Comparison of ENCODE assay signal across 21 cellular contexts in genomic region chr12:111870216-111870615, GRCh38. TPM values are rescaled to one million over a fixed set of nuclear protein-coding genes. Genes with fewer than 3 reads are reported as not detected.
A peak's percentile ranks its signal among the peaks of the same experiment; 100 is the strongest.
DNase-seq lines count a peak whose midpoint lies in the region; ATAC-seq and TF ChIP-seq lines count a peak whose summit lies in the region.
"Had no signal": no experiment of that assay in that cellular context is flagged by ENCODE, and none has a peak within 500 bp of the region (broad histone marks: within the 10 kb centered on the region; RNA-seq: fewer than 3 reads in every experiment).

No MANE protein-coding gene starts in this region.

- peak overlapping the region; percentile 38; the same call in 1 of the 2 replicates for H3K27ac Mint-ChIP-seq in GM23338
- H3K27ac Mint-ChIP-seq in neural progenitor cell: no peak overlapping the region
- no peak overlapping the region for H3K27ac Mint-ChIP-seq in natural killer cell treated with Interleukin-12 subunit alpha and Interleukin-12 subunit beta and Interleukin-15 and Interleukin-18, amount 100 ng/mL, for 72 hours

- H3K27me3 Mint-ChIP-seq in GM23338 (ENCODE audit: insufficient read depth, low read depth, poor library complexity): peaks cover 3% of the 10 kb centered on the region
- no peaks in the 10 kb centered on the region for H3K27me3 Mint-ChIP-seq in neural progenitor cell (ENCODE audit: insufficient read depth, low read depth)
- H3K27me3 Mint-ChIP-seq in natural killer cell treated with Interleukin-12 subunit alpha and Interleukin-12 subunit beta and Interleukin-15 and Interleukin-18, amount 100 ng/mL, for 72 hours: no peaks in the 10 kb centered on the region
- H3K27me3 Mint-ChIP-seq: CD4-positive, alpha-beta memory T cell had no signal

- no peak overlapping the region for H3K4me3 ChIP-seq in GM23338
- no peak overlapping the region for H3K4me3 ChIP-seq in HUES6 (ENCODE audit: low read depth, low read length)
- no peak overlapping the region for H3K4me3 ChIP-seq in neural progenitor cell
- H3K4me3 ChIP-seq: BLaER1 treated with 17β-estradiol and CSF1 and Interleukin-3, amounts not matched to agents 10 nM and 100 nM; SJSA1 had no signal

- no peaks in the 10 kb centered on the region for H3K27me3 ChIP-seq in GM23338 (ENCODE audit: insufficient read depth)
- no peaks in the 10 kb centered on the region for H3K27me3 ChIP-seq in HUES6 (ENCODE audit: control insufficient read depth, insufficient read depth, low read length)
- H3K27me3 ChIP-seq in neural progenitor cell: no peaks in the 10 kb centered on the region
- H3K27me3 ChIP-seq: BLaER1 treated with 17β-estradiol and CSF1 and Interleukin-3, amounts not matched to agents 10 nM and 100 nM; SJSA1 had no signal

- H3K9me3 ChIP-seq in HUES6 (ENCODE audit: control insufficient read depth, insufficient read depth, low read depth, low read length) (no peaks in the 10 kb centered on the region), neural progenitor cell (ENCODE audit: low read depth) (no peaks in the 10 kb centered on the region)
- H3K9me3 ChIP-seq: BLaER1 treated with 17β-estradiol and CSF1 and Interleukin-3, amounts not matched to agents 10 nM and 100 nM; SJSA1 had no signal

- H3K27ac ChIP-seq in GM23338 (ENCODE audit: low read depth) (peak overlapping the region; percentile 69), HUES6 (ENCODE audit: low read depth, low read length) (peak overlapping the region; percentile 46; the same call in 1 of the 2 replicates), caudate nucleus (ENCODE audit: low read depth, low read length) (peak overlapping the region; percentile 85), neural progenitor cell (peak overlapping the region; percentile 61)
- H3K27ac ChIP-seq: BLaER1 treated with 17β-estradiol and CSF1 and Interleukin-3, amounts not matched to agents 10 nM and 100 nM; SJSA1 had no signal

- peak overlapping the region; percentile 58 for H3K4me2 ChIP-seq in GM23338
- H3K4me2 ChIP-seq in neural progenitor cell: peak overlapping the region; percentile 74
- H3K4me2 ChIP-seq: BLaER1 treated with 17β-estradiol and CSF1 and Interleukin-3, amounts not matched to agents 10 nM and 100 nM had no signal

- H3K36me3 ChIP-seq in GM23338 (ENCODE audit: insufficient read depth): peaks cover 37% of the 10 kb centered on the region
- H3K36me3 ChIP-seq in HUES6 (ENCODE audit: control insufficient read depth, insufficient read depth, low read length): peaks cover 77% of the 10 kb centered on the region
- peaks cover 36% of the 10 kb centered on the region for H3K36me3 ChIP-seq in neural progenitor cell

- no peak for TF ChIP-seq CTCF in GM23338 (conservative IDR thresholded peaks at IDR 0.05; ENCODE audit: low read depth in 2 of 2)
- no peak for TF ChIP-seq CTCF in neural progenitor cell (IDR thresholded peaks at IDR 0.05)

- H3K79me2 ChIP-seq in GM23338 (replicated peaks; ENCODE audit: insufficient read depth) (peaks cover 24% of the 10 kb centered on the region), neural progenitor cell (ENCODE audit: low read depth) (peaks cover 39% of the 10 kb centered on the region)

- H3K9me2 ChIP-seq in GM23338 (ENCODE audit: insufficient read depth): no peaks in the 10 kb centered on the region

- DNase-seq in GM23338 (ENCODE audit: low spot score) (no peak), caudate nucleus (lab: John Stamatoyannopoulos, UW) (peak in 5 of 61 donors; percentile 9 to 66 (median 22)), neural progenitor cell (ENCODE audit: low spot score) (no peak), Kasumi-1 (lab: John Stamatoyannopoulos, UW) (no peak)
- no peak for DNase-seq in natural killer cell treated with Interleukin-12 subunit alpha and Interleukin-12 subunit beta and Interleukin-15 and Interleukin-18, amount 100 ng/mL, for 72 hours (ENCODE audit: low spot score)
- DNase-seq: CD4-positive, alpha-beta memory T cell; COR-L47; DMS53; Karpas-422; MV-4-11; NCI-H1694; NCI-H2029 treated with DMSO at 0.1 percent for 48 hours; NCI-H526 treated with DMSO at 0.1 percent for 48 hours; Right ventricle myocardium superior; RPMI8226 had no signal

- H3K9ac ChIP-seq in HUES6 (ENCODE audit: low read length) (no peak overlapping the region), neural progenitor cell (no peak overlapping the region)
- H3K9ac ChIP-seq: BLaER1 treated with 17β-estradiol and CSF1 and Interleukin-3, amounts not matched to agents 10 nM and 100 nM had no signal

- ATAC-seq in GM23338 (no peak), HG03469 (IDR thresholded peaks at IDR 0.05; ENCODE audit: unreplicated experiment) (no peak), GM18519 (IDR thresholded peaks at IDR 0.05; ENCODE audit: low FRiP score, unreplicated experiment) (no peak)
- no peak for ATAC-seq in natural killer cell treated with Interleukin-12 subunit alpha and Interleukin-12 subunit beta and Interleukin-15 and Interleukin-18, amount 100 ng/mL, for 72 hours
- ATAC-seq: HepG2 had no signal

- peaks cover 19% of the 10 kb centered on the region for H3F3A ChIP-seq in GM23338 (replicated peaks; ENCODE audit: low read depth)
- H3F3A ChIP-seq in neural progenitor cell (ENCODE audit: low read depth): peaks cover 46% of the 10 kb centered on the region

- H3K36me3 Mint-ChIP-seq in GM23338 (ENCODE audit: low read depth) (peaks cover 63% of the 10 kb centered on the region), neural progenitor cell (peaks cover 29% of the 10 kb centered on the region)
- peaks cover 33% of the 10 kb centered on the region for H3K36me3 Mint-ChIP-seq in natural killer cell treated with Interleukin-12 subunit alpha and Interleukin-12 subunit beta and Interleukin-15 and Interleukin-18, amount 100 ng/mL, for 72 hours

- H2AFZ ChIP-seq in GM23338 (no peak overlapping the region), neural progenitor cell (replicated peaks) (no peak overlapping the region)

- H3K4me3 Mint-ChIP-seq in GM23338: 0 out of 3 replicates have a peak overlapping the region, but pooled peaks have one; percentile 64
- H3K4me3 Mint-ChIP-seq in neural progenitor cell: no peak overlapping the region
- H3K4me3 Mint-ChIP-seq in natural killer cell treated with Interleukin-12 subunit alpha and Interleukin-12 subunit beta and Interleukin-15 and Interleukin-18, amount 100 ng/mL, for 72 hours: no peak overlapping the region
- H3K4me3 Mint-ChIP-seq: CD4-positive, alpha-beta memory T cell had no signal

- H3K9me3 Mint-ChIP-seq in GM23338: no peaks in the 10 kb centered on the region
- no peaks in the 10 kb centered on the region for H3K9me3 Mint-ChIP-seq in neural progenitor cell
- H3K9me3 Mint-ChIP-seq in natural killer cell treated with Interleukin-12 subunit alpha and Interleukin-12 subunit beta and Interleukin-15 and Interleukin-18, amount 100 ng/mL, for 72 hours: no peaks in the 10 kb centered on the region
- H3K9me3 Mint-ChIP-seq: CD4-positive, alpha-beta memory T cell had no signal

- H4K20me1 ChIP-seq in GM23338 (replicated peaks; ENCODE audit: insufficient read depth) (no peaks in the 10 kb centered on the region), neural progenitor cell (ENCODE audit: low read depth) (peaks cover 38% of the 10 kb centered on the region)

- peaks cover 47% of the 10 kb centered on the region for H3K4me1 ChIP-seq in GM23338 (ENCODE audit: insufficient read depth)
- peaks cover 39% of the 10 kb centered on the region for H3K4me1 ChIP-seq in HUES6 (ENCODE audit: control insufficient read depth, insufficient read depth, low read length)
- H3K4me1 ChIP-seq in neural progenitor cell: peaks cover 33% of the 10 kb centered on the region
- H3K4me1 ChIP-seq: BLaER1 treated with 17β-estradiol and CSF1 and Interleukin-3, amounts not matched to agents 10 nM and 100 nM; SJSA1 had no signal

- H3K4me1 Mint-ChIP-seq in GM23338: peaks cover 48% of the 10 kb centered on the region
- H3K4me1 Mint-ChIP-seq in neural progenitor cell: no peaks in the 10 kb centered on the region
- H3K4me1 Mint-ChIP-seq in natural killer cell treated with Interleukin-12 subunit alpha and Interleukin-12 subunit beta and Interleukin-15 and Interleukin-18, amount 100 ng/mL, for 72 hours (ENCODE audit: low read depth in 2 of 2): peaks cover 0 to 6% of the 10 kb centered on the region in 2 donors

TF ChIP-seq in GM23338, 12 proteins besides CTCF, POLR2A, EP300 and RAD21 (continues in another document):
- TF ChIP-seq POLR2AphosphoS5 (IDR thresholded peaks at IDR 0.05; ENCODE audit: low read depth) (no peak), REST (IDR thresholded peaks at IDR 0.05; ENCODE audit: unreplicated experiment) (no peak)

RNA-seq across cellular contexts. Expression of gene MAPKAPK5, which starts 28.2 kb away (rescaled TPM):
- 77.0 and 107 TPM in 2 replicates for total RNA-seq in GM23338 (2014; rRNA removed; shearing (Covaris generic))
- polyA plus RNA-seq in GM23338 (2016; fragmentation: Nextera tagmentation; extraction: Ambion mirVana): 39.6 and 41.5 TPM in 2 replicates
- 70.8 and 89.8 TPM in 2 replicates for total RNA-seq in neural progenitor cell (ENCODE audit: low replicate concordance)
- 10 to 100 TPM; 64.3 to 84.2 TPM for total RNA-seq in natural killer cell treated with Interleukin-12 subunit alpha and Interleukin-12 subunit beta and Interleukin-15 and Interleukin-18, amount 100 ng/mL, for 72 hours
